In genomic region chr1:54782588-54782987, GRCh38 we compare ENCODE assay signal across 21 cellular contexts. TPM values are rescaled to one million over a fixed set of nuclear protein-coding genes. Genes with fewer than 3 reads are reported as not detected.
DNase-seq lines count a peak whose midpoint lies in the region; ATAC-seq and TF ChIP-seq lines count a peak whose summit lies in the region.
"Had no signal": no experiment of that assay in that cellular context is flagged by ENCODE, and none has a peak within 500 bp of the region (broad histone marks: within the 10 kb centered on the region; RNA-seq: fewer than 3 reads in every experiment).

No MANE protein-coding gene starts in this region.

- H3K4me1 ChIP-seq in heart left ventricle = peaks cover 0 to 7% (median 0%) of the 10 kb centered on the region in 12 donors
- H3K4me1 ChIP-seq: A549, BE2C had no signal

- WGBS in heart left ventricle, 4 donors = 52 to 65% (median 60%) methylated on average over 2 of the region's 2 CpGs

- H3K27me3 ChIP-seq in heart left ventricle = peaks cover 0 to 46% (median 7%) of the 10 kb centered on the region in 9 donors
- H3K27me3 ChIP-seq: BE2C had no signal

- H3K36me3 ChIP-seq in heart left ventricle = no peaks in the 10 kb centered on the region
- H3K36me3 ChIP-seq: BE2C had no signal

- POLR2A ChIA-PET in activated CD8-positive, alpha-beta T cell treated with anti-CD3 and anti-CD28 coated beads for 36 hours (lab: Charles Lee) = no interaction called here

- ATAC-seq in heart left ventricle (peak in 3 of 4 donors; percentile 36 to 68 (median 55)), Right ventricle myocardium superior (ENCODE audit: poor library complexity) (no peak), HG02798 (IDR thresholded peaks at IDR 0.05; ENCODE audit: poor library complexity, unreplicated experiment) (no peak)
- ATAC-seq in activated T-helper 17 cell treated with anti-CD3 and anti-CD28 coated beads, Interleukin-2, amount 50 U/mL, for 72 hours (replicated peaks) = no peak
- no peak for ATAC-seq in activated CD8-positive, alpha-beta T cell treated with anti-CD3 and anti-CD28 coated beads for 36 hours
- ATAC-seq: A549; CD8-positive, alpha-beta T cell had no signal

- H3K27ac Mint-ChIP-seq in activated T-helper 17 cell treated with anti-CD3 and anti-CD28 coated beads, Interleukin-2, amount 50 U/mL, for 72 hours = peak overlapping the region; percentile 4
- H3K27ac Mint-ChIP-seq in immature natural killer cell (peak overlapping the region in 5 of 6 donors; percentile 18 to 55 (median 47)), type B pancreatic cell (peak overlapping the region; percentile 37)
- no peak overlapping the region for H3K27ac Mint-ChIP-seq in activated CD8-positive, alpha-beta T cell treated with anti-CD3 and anti-CD28 coated beads for 36 hours
- H3K27ac Mint-ChIP-seq: CD8-positive, alpha-beta T cell; HFFc6 had no signal

- no peak overlapping the region for H3K27ac ChIP-seq in heart left ventricle
- H3K27ac ChIP-seq: A549, C4-2B, HL-60 had no signal

- H3K9me3 ChIP-seq in heart left ventricle = no peaks in the 10 kb centered on the region
- H3K9me3 ChIP-seq: A549, BE2C had no signal

- DNase-seq in heart left ventricle = no peak
- DNase-seq in Right ventricle myocardium superior = no peak
- DNase-seq in immature natural killer cell = no peak
- no peak for DNase-seq in type B pancreatic cell (ENCODE audit: extremely low spot score, unreplicated experiment)
- DNase-seq in activated CD8-positive, alpha-beta T cell treated with anti-CD3 and anti-CD28 coated beads for 36 hours = no peak
- no peak for DNase-seq in NCI-H510A (lab: John Stamatoyannopoulos, UW)
- DNase-seq: BE2C; CD8-positive, alpha-beta T cell; COR-L47; DMS153; DMS79 treated with DMSO at 0.1 percent for 48 hours; EL; HCEC 1CT; HFFc6 had no signal

- no peaks in the 10 kb centered on the region for H3K27me3 Mint-ChIP-seq in activated T-helper 17 cell treated with anti-CD3 and anti-CD28 coated beads, Interleukin-2, amount 50 U/mL, for 72 hours
- no peaks in the 10 kb centered on the region for H3K27me3 Mint-ChIP-seq in immature natural killer cell (ENCODE audit: low read depth in 3 of 3)
- H3K27me3 Mint-ChIP-seq in type B pancreatic cell = peaks cover 54% of the 10 kb centered on the region
- H3K27me3 Mint-ChIP-seq in activated CD8-positive, alpha-beta T cell treated with anti-CD3 and anti-CD28 coated beads for 36 hours = no peaks in the 10 kb centered on the region

- no peak overlapping the region for H3K4me3 Mint-ChIP-seq in activated T-helper 17 cell treated with anti-CD3 and anti-CD28 coated beads, Interleukin-2, amount 50 U/mL, for 72 hours
- H3K4me3 Mint-ChIP-seq in immature natural killer cell (no peak overlapping the region), type B pancreatic cell (no peak overlapping the region)
- H3K4me3 Mint-ChIP-seq in activated CD8-positive, alpha-beta T cell treated with anti-CD3 and anti-CD28 coated beads for 36 hours = no peak overlapping the region
- H3K4me3 Mint-ChIP-seq: CD8-positive, alpha-beta T cell; HFFc6 had no signal

- peaks cover 17% of the 10 kb centered on the region for H3K36me3 Mint-ChIP-seq in activated T-helper 17 cell treated with anti-CD3 and anti-CD28 coated beads, Interleukin-2, amount 50 U/mL, for 72 hours (ENCODE audit: low read depth)
- H3K36me3 Mint-ChIP-seq in immature natural killer cell (peaks cover 30 to 49% (median 33%) of the 10 kb centered on the region in 3 donors), type B pancreatic cell (no peaks in the 10 kb centered on the region)
- no peaks in the 10 kb centered on the region for H3K36me3 Mint-ChIP-seq in activated CD8-positive, alpha-beta T cell treated with anti-CD3 and anti-CD28 coated beads for 36 hours (ENCODE audit: low read depth)

- H3K9me3 Mint-ChIP-seq in activated T-helper 17 cell treated with anti-CD3 and anti-CD28 coated beads, Interleukin-2, amount 50 U/mL, for 72 hours = no peaks in the 10 kb centered on the region
- H3K9me3 Mint-ChIP-seq in immature natural killer cell = no peaks in the 10 kb centered on the region
- H3K9me3 Mint-ChIP-seq in type B pancreatic cell = no peaks in the 10 kb centered on the region
- H3K9me3 Mint-ChIP-seq in activated CD8-positive, alpha-beta T cell treated with anti-CD3 and anti-CD28 coated beads for 36 hours = no peaks in the 10 kb centered on the region
- H3K9me3 Mint-ChIP-seq: CD8-positive, alpha-beta T cell; HFFc6 had no signal

- TF ChIP-seq CTCF in heart left ventricle (IDR thresholded peaks at IDR 0.05) = no peak
- no peak for TF ChIP-seq CTCF in type B pancreatic cell (conservative IDR thresholded peaks at IDR 0.05)
- no peak for TF ChIP-seq CTCF in activated CD8-positive, alpha-beta T cell treated with anti-CD3 and anti-CD28 coated beads for 36 hours (IDR thresholded peaks at IDR 0.05)

- no peak for TF ChIP-seq POLR2A in heart left ventricle (IDR thresholded peaks at IDR 0.05)

- no peak overlapping the region for H3K4me3 ChIP-seq in heart left ventricle
- H3K4me3 ChIP-seq: A549 had no signal

- H3K4me1 Mint-ChIP-seq in activated T-helper 17 cell treated with anti-CD3 and anti-CD28 coated beads, Interleukin-2, amount 50 U/mL, for 72 hours = peaks cover 5% of the 10 kb centered on the region
- H3K4me1 Mint-ChIP-seq in immature natural killer cell (peaks cover 11 to 15% of the 10 kb centered on the region in 2 donors), type B pancreatic cell (ENCODE audit: unreplicated experiment) (no peaks in the 10 kb centered on the region)
- no peaks in the 10 kb centered on the region for H3K4me1 Mint-ChIP-seq in activated CD8-positive, alpha-beta T cell treated with anti-CD3 and anti-CD28 coated beads for 36 hours (ENCODE audit: low read depth)

- CTCF ChIA-PET in activated CD8-positive, alpha-beta T cell treated with anti-CD3 and anti-CD28 coated beads for 36 hours (lab: Charles Lee) = interaction anchor here (1.3 to 2.0 kb wide), 2 partner anchors 10 kb away, joined by 4 to 9 read pairs; no protein-coding TSS in a partner anchor

- intact Hi-C loops in heart left ventricle (cut with DNase I) = loop anchor here in 1 of 10 donors (10.0 kb wide), 1 partner anchor 268 kb away; no protein-coding TSS in a partner anchor
- intact Hi-C loops in Right ventricle myocardium superior (cut with DNase I) = no loop called here
- intact Hi-C loops in activated CD8-positive, alpha-beta T cell treated with anti-CD3 and anti-CD28 coated beads for 36 hours (cut with micrococcal nuclease) = no loop called here

RNA-seq across cellular contexts. Expression of gene PARS2, which starts 18.3 kb away (rescaled TPM):
- total RNA-seq in heart left ventricle = 1 to 10 TPM; 4.5 to 7.7 (median 5.3) TPM
- 1 to 10 TPM; 1.7 to 4.5 TPM for polyA plus RNA-seq in heart left ventricle
- total RNA-seq in Right ventricle myocardium superior = 4.0 TPM
- 1 to 10 TPM; 4.7 to 6.6 TPM for total RNA-seq in activated T-helper 17 cell treated with anti-CD3 and anti-CD28 coated beads, Interleukin-2, amount 50 U/mL, for 72 hours
- polyA plus RNA-seq in immature natural killer cell = 1 to 10 TPM in 2 of 3 donors, under 1 TPM in 1; 0.89 to 4.0 (median 3.3) TPM
- total RNA-seq in type B pancreatic cell (ENCODE audit: low replicate concordance) = 9.5 and 10.2 TPM in 2 replicates
- 1 to 10 TPM; 6.0 to 6.7 TPM for total RNA-seq in activated CD8-positive, alpha-beta T cell treated with anti-CD3 and anti-CD28 coated beads for 36 hours
- total RNA-seq: CD8-positive, alpha-beta T cell had no signal

RNA-seq across cellular contexts. Expression of gene TTC22, which starts 18.5 kb away (rescaled TPM):
- total RNA-seq in heart left ventricle (1 to 10 TPM in 1 of 9 donors, under 1 TPM in 6, not detected in 2; 0.12 to 2.5 (median 0.29) TPM), Right ventricle myocardium superior (not detected), type B pancreatic cell (ENCODE audit: low replicate concordance) (7.0 and 12.4 TPM in 2 replicates)
- polyA plus RNA-seq in heart left ventricle (under 1 TPM; 0.06 to 0.19 TPM), immature natural killer cell (10 to 100 TPM in 1 of 3 donors, 1 to 10 TPM in 2; 5.2 to 13.7 (median 5.6) TPM)
- total RNA-seq in activated T-helper 17 cell treated with anti-CD3 and anti-CD28 coated beads, Interleukin-2, amount 50 U/mL, for 72 hours = 10 to 100 TPM in 1 of 2 donors, 1 to 10 TPM in 1; 3.6 to 10.6 TPM
- 1 to 10 TPM; 3.3 to 3.5 TPM for total RNA-seq in activated CD8-positive, alpha-beta T cell treated with anti-CD3 and anti-CD28 coated beads for 36 hours
- total RNA-seq: H4, HFFc6 had no signal
- polyA plus RNA-seq: A549, AG04450 had no signal

Comparison
In these comparisons a context has a peak if more than half of its experiments do, and no peak if none do; other contexts are left out.
1. ATAC-seq: peak in heart left ventricle (3 of 4); none in Right ventricle myocardium superior (single experiment), activated T-helper 17 cell treated with anti-CD3 and anti-CD28 coated beads, Interleukin-2, amount 50 U/mL, for 72 hours (single experiment), HG02798 (single experiment) and activated CD8-positive, alpha-beta T cell treated with anti-CD3 and anti-CD28 coated beads for 36 hours (single experiment).